ENCODE assay signal across 33 cellular contexts in genomic region chr12:123030686-123031085, GRCh38.
"Had no signal": no experiment of that assay in that cellular context is flagged by ENCODE, and none has a peak within 500 bp of the region (broad histone marks: within the 10 kb centered on the region; RNA-seq: fewer than 3 reads in every experiment).

No MANE protein-coding gene starts in this region.

- H3K4me2 ChIP-seq: KMS-11 had no signal

- H3K36me3 ChIP-seq: breast epithelium, WERI-Rb-1 had no signal

- H3K9me3 ChIP-seq: ascending aorta, breast epithelium had no signal

- H3K27ac ChIP-seq: ascending aorta, breast epithelium, KMS-11, WERI-Rb-1 had no signal

- H3K9ac ChIP-seq: KMS-11 had no signal

- DNase-seq: activated CD4-positive, alpha-beta T cell treated with anti-CD3 and anti-CD28 coated beads for 1 hour; activated CD4-positive, alpha-beta T cell treated with anti-CD3 and anti-CD28 coated beads for 48 hours; activated CD4-positive, CD25-positive, alpha-beta regulatory T cell; activated CD8-positive, alpha-beta T cell treated with anti-CD3 and anti-CD28 coated beads for 36 hours; activated effector memory CD4-positive, alpha-beta T cell treated with anti-CD3 and anti-CD28 coated beads, Interleukin-2, amount 50 U/mL, for 16 hours; activated naive CD4-positive, alpha-beta T cell; activated naive CD4-positive, alpha-beta T cell treated with anti-CD3 and anti-CD28 coated beads, Interleukin-2, amount 50 U/mL, for 16 hours; activated naive CD8-positive, alpha-beta T cell treated with anti-CD3 and anti-CD28 coated beads for 36 hours; activated T-cell treated with anti-CD3 and anti-CD28 coated beads, Interleukin-2, amount 50 U/mL, for 1 hour; activated T-cell treated with anti-CD3 and anti-CD28 coated beads, Interleukin-2, amount 50 U/mL, for 72 hours; amygdala; caudate nucleus; MM.1S; MV-4-11; NCI-H1092; NCI-H1436 treated with DMSO at 0.1 percent for 48 hours; NCI-H1694 treated with DMSO at 0.1 percent for 48 hours; NCI-H2029; NCI-H2107; NCI-H2171; NCI-H510A; NCI-H526; NCI-H748 treated with DMSO at 0.1 percent for 48 hours; NK-92 treated with Interleukin-12 subunit alpha and Interleukin-12 subunit beta, amount 100 ng/mL, for 24 hours; SW 1271; T-helper 1 cell; T-helper 2 cell; T-helper 9 cell; WERI-Rb-1 had no signal

- H3K4me3 ChIP-seq: ascending aorta, breast epithelium had no signal

- H3K27me3 ChIP-seq: ascending aorta, breast epithelium had no signal

- H3K4me1 ChIP-seq: ascending aorta, breast epithelium had no signal

- ATAC-seq: activated CD8-positive, alpha-beta T cell treated with anti-CD3 and anti-CD28 coated beads for 36 hours; activated T-cell treated with anti-CD3 and anti-CD28 coated beads, Interleukin-2, amount 50 U/mL, for 72 hours; activated T-helper 17 cell treated with anti-CD3 and anti-CD28 coated beads, Interleukin-2, amount 50 U/mL, for 72 hours had no signal
